2 cellular contexts compared by ENCODE assay signal in the genomic region with DNA sequence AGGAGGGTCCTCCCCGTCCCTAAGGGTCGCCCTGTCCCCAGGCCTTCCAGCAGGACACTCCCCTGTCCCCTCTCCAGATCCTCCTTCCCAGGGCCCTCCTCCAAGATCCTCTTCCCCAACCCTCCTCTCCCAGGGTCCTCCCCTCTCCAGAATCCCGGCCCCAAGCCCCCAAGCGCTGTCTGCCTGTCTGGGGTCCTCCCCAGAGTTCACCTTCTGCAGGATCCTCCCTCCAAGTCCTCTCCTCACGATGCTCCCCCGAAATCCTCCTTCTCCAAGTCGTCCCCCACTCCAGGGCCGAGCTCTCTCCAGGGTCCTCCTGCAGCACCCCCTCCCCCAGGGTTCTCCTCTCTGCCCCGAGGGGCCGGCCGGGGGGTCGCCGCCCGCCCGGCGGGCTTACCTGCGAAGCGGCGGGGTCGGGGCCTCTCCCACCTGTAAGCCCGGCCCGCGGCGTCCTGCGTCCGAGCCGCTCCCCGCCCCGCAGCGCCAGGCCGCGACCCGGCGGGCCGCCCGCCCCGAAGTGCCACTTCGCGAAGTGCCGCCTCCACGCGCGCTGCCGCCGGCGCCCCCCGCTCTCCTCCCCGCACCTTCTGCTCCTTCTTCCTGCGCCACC.
A peak's percentile ranks its signal among the peaks of the same experiment; 100 is the strongest.
TF ChIP-seq lines count a peak whose summit lies in the region.

No MANE protein-coding gene starts in this region.

TF ChIP-seq in K562, 482 proteins besides CTCF, POLR2A, EP300 and RAD21:
- TF ChIP-seq CXXC5 (CRISPR knock-in tag; IDR thresholded peaks at IDR 0.05) (peak; percentile 34; the same call in 1 of the 2 replicates), ZNF589 (CRISPR knock-in tag; IDR thresholded peaks at IDR 0.05; ENCODE audit: low read depth) (0 out of 2 replicates have a peak, but pooled peaks have one; percentile 19), SETDB1 (IDR thresholded peaks at IDR 0.05; ENCODE audit: low read length) (no peak), ZNF263 (CRISPR knock-in tag; IDR thresholded peaks at IDR 0.05; ENCODE audit: borderline replicate concordance) (peak; percentile 95), RBBP5 (IDR thresholded peaks at IDR 0.05; ENCODE audit: borderline replicate concordance, insufficient read depth, low read length, poor library complexity, severe bottlenecking) (peak; percentile 15), MXI1 (IDR thresholded peaks at IDR 0.05; ENCODE audit: low read depth, low read length) (no peak), PHF8 (IDR thresholded peaks at IDR 0.05; ENCODE audit: borderline replicate concordance, low read length) (peak; percentile 41; the same call in 1 of the 2 replicates), ELF4 (CRISPR knock-in tag; IDR thresholded peaks at IDR 0.05) (0 out of 2 replicates have a peak, but pooled peaks have one; percentile 34), FOXJ3 (CRISPR knock-in tag; IDR thresholded peaks at IDR 0.05) (no peak), ZNF778 (CRISPR knock-in tag; IDR thresholded peaks at IDR 0.05) (no peak), ZFX (CRISPR knock-in tag; IDR thresholded peaks at IDR 0.05) (peak; percentile 27; the same call in 1 of the 2 replicates), PHF21A (IDR thresholded peaks at IDR 0.05; ENCODE audit: borderline replicate concordance, low read depth) (no peak), TFAM (CRISPR knock-in tag; conservative IDR thresholded peaks at IDR 0.05) (no peak), U2AF1 (optimal IDR thresholded peaks at IDR 0.05; ENCODE audit: low read depth, low read length) (no peak), ETV6 (IDR thresholded peaks at IDR 0.05; ENCODE audit: borderline replicate concordance in 1 of 2, low read depth in 2 of 2, low read length in 1 of 2) (no peak), ETV6 (CRISPR knock-in tag; IDR thresholded peaks at IDR 0.05; ENCODE audit: borderline replicate concordance) (no peak), OTX1 (CRISPR knock-in tag; IDR thresholded peaks at IDR 0.05) (0 out of 2 replicates have a peak, but pooled peaks have one; percentile 74), HDAC1 (IDR thresholded peaks at IDR 0.05) (0 out of 4 replicates have a peak, but pooled peaks of 1 of the 2 experiments have one; percentile 14), CCNT2 (IDR thresholded peaks at IDR 0.05; ENCODE audit: borderline replicate concordance, extremely low read depth, insufficient read length, low read depth, low read length) (peak; percentile 47)
- TF ChIP-seq, protein P1, sequence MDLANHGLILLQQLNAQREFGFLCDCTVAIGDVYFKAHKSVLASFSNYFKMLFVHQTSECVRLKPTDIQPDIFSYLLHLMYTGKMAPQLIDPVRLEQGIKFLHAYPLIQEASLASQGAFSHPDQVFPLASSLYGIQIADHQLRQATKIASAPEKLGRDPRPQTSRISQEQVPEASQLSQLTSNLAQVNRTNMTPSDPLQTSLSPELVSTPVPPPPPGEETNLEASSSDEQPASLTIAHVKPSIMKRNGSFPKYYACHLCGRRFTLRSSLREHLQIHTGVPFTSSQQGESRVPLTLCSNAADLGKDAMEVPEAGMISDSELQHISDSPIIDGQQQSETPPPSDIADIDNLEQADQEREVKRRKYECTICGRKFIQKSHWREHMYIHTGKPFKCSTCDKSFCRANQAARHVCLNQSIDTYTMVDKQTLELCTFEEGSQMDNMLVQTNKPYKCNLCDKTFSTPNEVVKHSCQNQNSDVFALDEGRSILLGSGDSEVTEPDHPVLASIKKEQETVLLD (IDR thresholded peaks at IDR 0.05) = 0 out of 2 replicates have a peak, but pooled peaks have one; percentile 24
- TF ChIP-seq, protein P2, sequence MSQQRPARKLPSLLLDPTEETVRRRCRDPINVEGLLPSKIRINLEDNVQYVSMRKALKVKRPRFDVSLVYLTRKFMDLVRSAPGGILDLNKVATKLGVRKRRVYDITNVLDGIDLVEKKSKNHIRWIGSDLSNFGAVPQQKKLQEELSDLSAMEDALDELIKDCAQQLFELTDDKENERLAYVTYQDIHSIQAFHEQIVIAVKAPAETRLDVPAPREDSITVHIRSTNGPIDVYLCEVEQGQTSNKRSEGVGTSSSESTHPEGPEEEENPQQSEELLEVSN (IDR thresholded peaks at IDR 0.05; ENCODE audit: borderline replicate concordance in 1 of 2, extremely low read depth in 1 of 2, insufficient read depth in 1 of 2, insufficient read length in 1 of 2, low read depth in 1 of 2, low read length in 1 of 2, poor library complexity in 1 of 2, severe bottlenecking in 1 of 2) = peak in 1 of 2 experiments; percentile 47

TF ChIP-seq in HepG2, 621 proteins besides CTCF, POLR2A, EP300 and RAD21 (continues in another document):
- no peak for TF ChIP-seq CBX2 (IDR thresholded peaks at IDR 0.05; ENCODE audit: low read depth, low read length)
- TF ChIP-seq CBX2 (CRISPR knock-in tag; IDR thresholded peaks at IDR 0.05; ENCODE audit: low read depth) = no peak
- TF ChIP-seq, protein P3, sequence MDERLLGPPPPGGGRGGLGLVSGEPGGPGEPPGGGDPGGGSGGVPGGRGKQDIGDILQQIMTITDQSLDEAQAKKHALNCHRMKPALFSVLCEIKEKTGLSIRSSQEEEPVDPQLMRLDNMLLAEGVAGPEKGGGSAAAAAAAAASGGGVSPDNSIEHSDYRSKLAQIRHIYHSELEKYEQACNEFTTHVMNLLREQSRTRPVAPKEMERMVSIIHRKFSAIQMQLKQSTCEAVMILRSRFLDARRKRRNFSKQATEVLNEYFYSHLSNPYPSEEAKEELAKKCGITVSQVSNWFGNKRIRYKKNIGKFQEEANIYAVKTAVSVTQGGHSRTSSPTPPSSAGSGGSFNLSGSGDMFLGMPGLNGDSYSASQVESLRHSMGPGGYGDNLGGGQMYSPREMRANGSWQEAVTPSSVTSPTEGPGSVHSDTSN (CRISPR knock-in tag; IDR thresholded peaks at IDR 0.05) = no peak
- peak; percentile 11 for TF ChIP-seq TEAD3 (CRISPR knock-in tag; optimal IDR thresholded peaks at IDR 0.05; ENCODE audit: borderline replicate concordance)
- peak; percentile 30 for TF ChIP-seq PTBP1 (IDR thresholded peaks at IDR 0.05; ENCODE audit: low read depth, low read length, poor library complexity, severe bottlenecking)
- TF ChIP-seq NFKBIZ (CRISPR knock-in tag; IDR thresholded peaks at IDR 0.05) = no peak
- TF ChIP-seq MZF1 (CRISPR knock-in tag; IDR thresholded peaks at IDR 0.05; ENCODE audit: borderline replicate concordance) = peak; percentile 18; the same call in 1 of the 2 replicates
- TF ChIP-seq ZNF326 (CRISPR knock-in tag; IDR thresholded peaks at IDR 0.05; ENCODE audit: borderline replicate concordance) = no peak
- TF ChIP-seq PHF21A (CRISPR knock-in tag; IDR thresholded peaks at IDR 0.05) = peak; percentile 26; the same call in 1 of the 2 replicates
- no peak for TF ChIP-seq ZNF550 (CRISPR knock-in tag; IDR thresholded peaks at IDR 0.05; ENCODE audit: borderline replicate concordance)
- no peak for TF ChIP-seq ZNF644 (CRISPR knock-in tag; IDR thresholded peaks at IDR 0.05; ENCODE audit: low read depth)
- 0 out of 2 replicates have a peak, but pooled peaks have one; percentile 13 for TF ChIP-seq KLF11 (CRISPR knock-in tag; IDR thresholded peaks at IDR 0.05)
- TF ChIP-seq, protein P4, sequence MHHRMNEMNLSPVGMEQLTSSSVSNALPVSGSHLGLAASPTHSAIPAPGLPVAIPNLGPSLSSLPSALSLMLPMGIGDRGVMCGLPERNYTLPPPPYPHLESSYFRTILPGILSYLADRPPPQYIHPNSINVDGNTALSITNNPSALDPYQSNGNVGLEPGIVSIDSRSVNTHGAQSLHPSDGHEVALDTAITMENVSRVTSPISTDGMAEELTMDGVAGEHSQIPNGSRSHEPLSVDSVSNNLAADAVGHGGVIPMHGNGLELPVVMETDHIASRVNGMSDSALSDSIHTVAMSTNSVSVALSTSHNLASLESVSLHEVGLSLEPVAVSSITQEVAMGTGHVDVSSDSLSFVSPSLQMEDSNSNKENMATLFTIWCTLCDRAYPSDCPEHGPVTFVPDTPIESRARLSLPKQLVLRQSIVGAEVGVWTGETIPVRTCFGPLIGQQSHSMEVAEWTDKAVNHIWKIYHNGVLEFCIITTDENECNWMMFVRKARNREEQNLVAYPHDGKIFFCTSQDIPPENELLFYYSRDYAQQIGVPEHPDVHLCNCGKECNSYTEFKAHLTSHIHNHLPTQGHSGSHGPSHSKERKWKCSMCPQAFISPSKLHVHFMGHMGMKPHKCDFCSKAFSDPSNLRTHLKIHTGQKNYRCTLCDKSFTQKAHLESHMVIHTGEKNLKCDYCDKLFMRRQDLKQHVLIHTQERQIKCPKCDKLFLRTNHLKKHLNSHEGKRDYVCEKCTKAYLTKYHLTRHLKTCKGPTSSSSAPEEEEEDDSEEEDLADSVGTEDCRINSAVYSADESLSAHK (CRISPR knock-in tag; IDR thresholded peaks at IDR 0.05; ENCODE audit: borderline replicate concordance) = no peak
- TF ChIP-seq MIXL1 (CRISPR knock-in tag; IDR thresholded peaks at IDR 0.05) = no peak
- TF ChIP-seq ZBTB38 (CRISPR knock-in tag; IDR thresholded peaks at IDR 0.05) = no peak
- TF ChIP-seq, protein P5, sequence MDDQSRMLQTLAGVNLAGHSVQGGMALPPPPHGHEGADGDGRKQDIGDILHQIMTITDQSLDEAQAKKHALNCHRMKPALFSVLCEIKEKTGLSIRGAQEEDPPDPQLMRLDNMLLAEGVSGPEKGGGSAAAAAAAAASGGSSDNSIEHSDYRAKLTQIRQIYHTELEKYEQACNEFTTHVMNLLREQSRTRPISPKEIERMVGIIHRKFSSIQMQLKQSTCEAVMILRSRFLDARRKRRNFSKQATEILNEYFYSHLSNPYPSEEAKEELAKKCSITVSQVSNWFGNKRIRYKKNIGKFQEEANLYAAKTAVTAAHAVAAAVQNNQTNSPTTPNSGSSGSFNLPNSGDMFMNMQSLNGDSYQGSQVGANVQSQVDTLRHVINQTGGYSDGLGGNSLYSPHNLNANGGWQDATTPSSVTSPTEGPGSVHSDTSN (CRISPR knock-in tag; IDR thresholded peaks at IDR 0.05; ENCODE audit: borderline replicate concordance) = no peak
- TF ChIP-seq SMC3 (IDR thresholded peaks at IDR 0.05; ENCODE audit: low read length) = no peak
- TF ChIP-seq GPN1 (CRISPR knock-in tag; IDR thresholded peaks at IDR 0.05; ENCODE audit: borderline replicate concordance) = no peak
- TF ChIP-seq, protein P6, sequence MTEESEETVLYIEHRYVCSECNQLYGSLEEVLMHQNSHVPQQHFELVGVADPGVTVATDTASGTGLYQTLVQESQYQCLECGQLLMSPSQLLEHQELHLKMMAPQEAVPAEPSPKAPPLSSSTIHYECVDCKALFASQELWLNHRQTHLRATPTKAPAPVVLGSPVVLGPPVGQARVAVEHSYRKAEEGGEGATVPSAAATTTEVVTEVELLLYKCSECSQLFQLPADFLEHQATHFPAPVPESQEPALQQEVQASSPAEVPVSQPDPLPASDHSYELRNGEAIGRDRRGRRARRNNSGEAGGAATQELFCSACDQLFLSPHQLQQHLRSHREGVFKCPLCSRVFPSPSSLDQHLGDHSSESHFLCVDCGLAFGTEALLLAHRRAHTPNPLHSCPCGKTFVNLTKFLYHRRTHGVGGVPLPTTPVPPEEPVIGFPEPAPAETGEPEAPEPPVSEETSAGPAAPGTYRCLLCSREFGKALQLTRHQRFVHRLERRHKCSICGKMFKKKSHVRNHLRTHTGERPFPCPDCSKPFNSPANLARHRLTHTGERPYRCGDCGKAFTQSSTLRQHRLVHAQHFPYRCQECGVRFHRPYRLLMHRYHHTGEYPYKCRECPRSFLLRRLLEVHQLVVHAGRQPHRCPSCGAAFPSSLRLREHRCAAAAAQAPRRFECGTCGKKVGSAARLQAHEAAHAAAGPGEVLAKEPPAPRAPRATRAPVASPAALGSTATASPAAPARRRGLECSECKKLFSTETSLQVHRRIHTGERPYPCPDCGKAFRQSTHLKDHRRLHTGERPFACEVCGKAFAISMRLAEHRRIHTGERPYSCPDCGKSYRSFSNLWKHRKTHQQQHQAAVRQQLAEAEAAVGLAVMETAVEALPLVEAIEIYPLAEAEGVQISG (CRISPR knock-in tag; IDR thresholded peaks at IDR 0.05) = peak; percentile 56
- TF ChIP-seq POLR2AphosphoS2 (IDR thresholded peaks at IDR 0.05; ENCODE audit: low read depth, low read length) = no peak
- 0 out of 2 replicates have a peak, but pooled peaks have one; percentile 32 for TF ChIP-seq ZNF431 (CRISPR knock-in tag; IDR thresholded peaks at IDR 0.05; ENCODE audit: borderline replicate concordance, low read depth)
- TF ChIP-seq GFI1 (CRISPR knock-in tag; IDR thresholded peaks at IDR 0.05; ENCODE audit: borderline replicate concordance) = no peak
- no peak; the same call in 1 of the 2 replicates for TF ChIP-seq KLF6 (CRISPR knock-in tag; IDR thresholded peaks at IDR 0.05)
- TF ChIP-seq, protein P7, sequence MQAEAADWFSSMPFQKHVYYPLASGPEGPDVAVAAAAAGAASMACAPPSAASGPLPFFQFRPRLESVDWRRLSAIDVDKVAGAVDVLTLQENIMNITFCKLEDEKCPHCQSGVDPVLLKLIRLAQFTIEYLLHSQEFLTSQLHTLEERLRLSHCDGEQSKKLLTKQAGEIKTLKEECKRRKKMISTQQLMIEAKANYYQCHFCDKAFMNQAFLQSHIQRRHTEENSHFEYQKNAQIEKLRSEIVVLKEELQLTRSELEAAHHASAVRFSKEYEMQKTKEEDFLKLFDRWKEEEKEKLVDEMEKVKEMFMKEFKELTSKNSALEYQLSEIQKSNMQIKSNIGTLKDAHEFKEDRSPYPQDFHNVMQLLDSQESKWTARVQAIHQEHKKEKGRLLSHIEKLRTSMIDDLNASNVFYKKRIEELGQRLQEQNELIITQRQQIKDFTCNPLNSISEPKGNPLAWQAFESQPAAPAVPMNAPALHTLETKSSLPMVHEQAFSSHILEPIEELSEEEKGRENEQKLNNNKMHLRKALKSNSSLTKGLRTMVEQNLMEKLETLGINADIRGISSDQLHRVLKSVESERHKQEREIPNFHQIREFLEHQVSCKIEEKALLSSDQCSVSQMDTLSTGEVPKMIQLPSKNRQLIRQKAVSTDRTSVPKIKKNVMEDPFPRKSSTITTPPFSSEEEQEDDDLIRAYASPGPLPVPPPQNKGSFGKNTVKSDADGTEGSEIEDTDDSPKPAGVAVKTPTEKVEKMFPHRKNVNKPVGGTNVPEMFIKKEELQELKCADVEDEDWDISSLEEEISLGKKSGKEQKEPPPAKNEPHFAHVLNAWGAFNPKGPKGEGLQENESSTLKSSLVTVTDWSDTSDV (CRISPR knock-in tag; IDR thresholded peaks at IDR 0.05) = no peak
- TF ChIP-seq, protein P8, sequence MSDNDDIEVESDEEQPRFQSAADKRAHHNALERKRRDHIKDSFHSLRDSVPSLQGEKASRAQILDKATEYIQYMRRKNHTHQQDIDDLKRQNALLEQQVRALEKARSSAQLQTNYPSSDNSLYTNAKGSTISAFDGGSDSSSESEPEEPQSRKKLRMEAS (IDR thresholded peaks at IDR 0.05) = 0 out of 2 replicates have a peak, but pooled peaks have one; percentile 15
- TF ChIP-seq, protein P9, sequence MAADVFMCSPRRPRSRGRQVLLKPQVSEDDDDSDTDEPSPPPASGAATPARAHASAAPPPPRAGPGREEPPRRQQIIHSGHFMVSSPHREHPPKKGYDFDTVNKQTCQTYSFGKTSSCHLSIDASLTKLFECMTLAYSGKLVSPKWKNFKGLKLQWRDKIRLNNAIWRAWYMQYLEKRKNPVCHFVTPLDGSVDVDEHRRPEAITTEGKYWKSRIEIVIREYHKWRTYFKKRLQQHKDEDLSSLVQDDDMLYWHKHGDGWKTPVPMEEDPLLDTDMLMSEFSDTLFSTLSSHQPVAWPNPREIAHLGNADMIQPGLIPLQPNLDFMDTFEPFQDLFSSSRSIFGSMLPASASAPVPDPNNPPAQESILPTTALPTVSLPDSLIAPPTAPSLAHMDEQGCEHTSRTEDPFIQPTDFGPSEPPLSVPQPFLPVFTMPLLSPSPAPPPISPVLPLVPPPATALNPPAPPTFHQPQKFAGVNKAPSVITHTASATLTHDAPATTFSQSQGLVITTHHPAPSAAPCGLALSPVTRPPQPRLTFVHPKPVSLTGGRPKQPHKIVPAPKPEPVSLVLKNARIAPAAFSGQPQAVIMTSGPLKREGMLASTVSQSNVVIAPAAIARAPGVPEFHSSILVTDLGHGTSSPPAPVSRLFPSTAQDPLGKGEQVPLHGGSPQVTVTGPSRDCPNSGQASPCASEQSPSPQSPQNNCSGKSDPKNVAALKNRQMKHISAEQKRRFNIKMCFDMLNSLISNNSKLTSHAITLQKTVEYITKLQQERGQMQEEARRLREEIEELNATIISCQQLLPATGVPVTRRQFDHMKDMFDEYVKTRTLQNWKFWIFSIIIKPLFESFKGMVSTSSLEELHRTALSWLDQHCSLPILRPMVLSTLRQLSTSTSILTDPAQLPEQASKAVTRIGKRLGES (CRISPR knock-in tag; IDR thresholded peaks at IDR 0.05; ENCODE audit: borderline replicate concordance) = no peak
